ENCODE assay signal across 1 cellular context in genomic region chr4:76781698-76782595, GRCh38.
TF ChIP-seq lines count a peak whose summit lies in the region.

No MANE protein-coding gene starts in this region.

TF ChIP-seq in GM12878, 131 proteins besides CTCF, POLR2A, EP300 and RAD21 (continued from another document):
- TF ChIP-seq YY1 (IDR thresholded peaks at IDR 0.05; ENCODE audit: low read depth, low read length) (0 out of 2 replicates have a peak, but pooled peaks have one; percentile 27), CHD2 (IDR thresholded peaks at IDR 0.05; ENCODE audit: borderline replicate concordance, low read depth, low read length) (no peak), PAX5 (IDR thresholded peaks at IDR 0.05; ENCODE audit: borderline replicate concordance, low read depth, low read length) (peak; percentile 63; the same call in 1 of the 2 replicates), E2F8 (IDR thresholded peaks at IDR 0.05; ENCODE audit: low read depth, partially characterized antibody) (no peak), PAX8 (IDR thresholded peaks at IDR 0.05) (no peak), EED (IDR thresholded peaks at IDR 0.05; ENCODE audit: low read depth) (peak; percentile 95), MTA3 (IDR thresholded peaks at IDR 0.05; ENCODE audit: borderline replicate concordance, low read length) (peak; percentile 78; the same call in 1 of the 2 replicates), JUNB (IDR thresholded peaks at IDR 0.05) (peak; percentile 67), IRF4 (IDR thresholded peaks at IDR 0.05; ENCODE audit: low read depth, low read length) (peak; percentile 58; the same call in 1 of the 2 replicates), NFIC (IDR thresholded peaks at IDR 0.05; ENCODE audit: low read depth, low read length) (peak; percentile 92), ZBED1 (IDR thresholded peaks at IDR 0.05; ENCODE audit: borderline replicate concordance) (peak; percentile 50; the same call in 1 of the 2 replicates), ETV6 (conservative IDR thresholded peaks at IDR 0.05 in 1 of 2, IDR thresholded peaks at IDR 0.05 in 1 of 2; ENCODE audit: borderline replicate concordance in 1 of 2, low read depth in 1 of 2) (peak in 1 of 2 experiments; percentile 50; a peak in 1 of 4 replicates), BCL11A (IDR thresholded peaks at IDR 0.05; ENCODE audit: low read depth, low read length) (peak; percentile 64), LARP7 (IDR thresholded peaks at IDR 0.05) (no peak), FOXM1 (IDR thresholded peaks at IDR 0.05; ENCODE audit: low read depth, low read length) (peak; percentile 90), SMAD5 (IDR thresholded peaks at IDR 0.05; ENCODE audit: low read depth) (no peak), SP1 (IDR thresholded peaks at IDR 0.05; ENCODE audit: low read depth, low read length) (peak; percentile 8), MEF2A (IDR thresholded peaks at IDR 0.05; ENCODE audit: insufficient read depth, low read depth, low read length) (0 out of 2 replicates have a peak, but pooled peaks have one; percentile 16), SKIL (IDR thresholded peaks at IDR 0.05; ENCODE audit: low read depth, poor library complexity, severe bottlenecking) (peak; percentile 62), ZSCAN29 (IDR thresholded peaks at IDR 0.05) (no peak), ZZZ3 (IDR thresholded peaks at IDR 0.05; ENCODE audit: control insufficient read depth, insufficient read length, low read depth) (no peak), PKNOX1 (IDR thresholded peaks at IDR 0.05) (no peak), CBFB (IDR thresholded peaks at IDR 0.05; ENCODE audit: low read depth) (peak; percentile 78), BCL3 (IDR thresholded peaks at IDR 0.05; ENCODE audit: borderline replicate concordance, insufficient read depth, low read depth, low read length, poor library complexity, severe bottlenecking) (peak; percentile 94), IKZF2 (IDR thresholded peaks at IDR 0.05) (peak; percentile 57 to 62; a peak in 2 of 4 replicates), TCF12 (IDR thresholded peaks at IDR 0.05; ENCODE audit: low read depth, low read length) (peak; percentile 50; the same call in 1 of the 2 replicates)
- TF ChIP-seq, protein P1, sequence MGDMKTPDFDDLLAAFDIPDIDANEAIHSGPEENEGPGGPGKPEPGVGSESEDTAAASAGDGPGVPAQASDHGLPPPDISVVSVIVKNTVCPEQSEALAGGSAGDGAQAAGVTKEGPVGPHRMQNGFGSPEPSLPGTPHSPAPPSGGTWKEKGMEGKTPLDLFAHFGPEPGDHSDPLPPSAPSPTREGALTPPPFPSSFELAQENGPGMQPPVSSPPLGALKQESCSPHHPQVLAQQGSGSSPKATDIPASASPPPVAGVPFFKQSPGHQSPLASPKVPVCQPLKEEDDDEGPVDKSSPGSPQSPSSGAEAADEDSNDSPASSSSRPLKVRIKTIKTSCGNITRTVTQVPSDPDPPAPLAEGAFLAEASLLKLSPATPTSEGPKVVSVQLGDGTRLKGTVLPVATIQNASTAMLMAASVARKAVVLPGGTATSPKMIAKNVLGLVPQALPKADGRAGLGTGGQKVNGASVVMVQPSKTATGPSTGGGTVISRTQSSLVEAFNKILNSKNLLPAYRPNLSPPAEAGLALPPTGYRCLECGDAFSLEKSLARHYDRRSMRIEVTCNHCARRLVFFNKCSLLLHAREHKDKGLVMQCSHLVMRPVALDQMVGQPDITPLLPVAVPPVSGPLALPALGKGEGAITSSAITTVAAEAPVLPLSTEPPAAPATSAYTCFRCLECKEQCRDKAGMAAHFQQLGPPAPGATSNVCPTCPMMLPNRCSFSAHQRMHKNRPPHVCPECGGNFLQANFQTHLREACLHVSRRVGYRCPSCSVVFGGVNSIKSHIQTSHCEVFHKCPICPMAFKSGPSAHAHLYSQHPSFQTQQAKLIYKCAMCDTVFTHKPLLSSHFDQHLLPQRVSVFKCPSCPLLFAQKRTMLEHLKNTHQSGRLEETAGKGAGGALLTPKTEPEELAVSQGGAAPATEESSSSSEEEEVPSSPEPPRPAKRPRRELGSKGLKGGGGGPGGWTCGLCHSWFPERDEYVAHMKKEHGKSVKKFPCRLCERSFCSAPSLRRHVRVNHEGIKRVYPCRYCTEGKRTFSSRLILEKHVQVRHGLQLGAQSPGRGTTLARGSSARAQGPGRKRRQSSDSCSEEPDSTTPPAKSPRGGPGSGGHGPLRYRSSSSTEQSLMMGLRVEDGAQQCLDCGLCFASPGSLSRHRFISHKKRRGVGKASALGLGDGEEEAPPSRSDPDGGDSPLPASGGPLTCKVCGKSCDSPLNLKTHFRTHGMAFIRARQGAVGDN (IDR thresholded peaks at IDR 0.05), result no peak
- TF ChIP-seq, protein P2, sequence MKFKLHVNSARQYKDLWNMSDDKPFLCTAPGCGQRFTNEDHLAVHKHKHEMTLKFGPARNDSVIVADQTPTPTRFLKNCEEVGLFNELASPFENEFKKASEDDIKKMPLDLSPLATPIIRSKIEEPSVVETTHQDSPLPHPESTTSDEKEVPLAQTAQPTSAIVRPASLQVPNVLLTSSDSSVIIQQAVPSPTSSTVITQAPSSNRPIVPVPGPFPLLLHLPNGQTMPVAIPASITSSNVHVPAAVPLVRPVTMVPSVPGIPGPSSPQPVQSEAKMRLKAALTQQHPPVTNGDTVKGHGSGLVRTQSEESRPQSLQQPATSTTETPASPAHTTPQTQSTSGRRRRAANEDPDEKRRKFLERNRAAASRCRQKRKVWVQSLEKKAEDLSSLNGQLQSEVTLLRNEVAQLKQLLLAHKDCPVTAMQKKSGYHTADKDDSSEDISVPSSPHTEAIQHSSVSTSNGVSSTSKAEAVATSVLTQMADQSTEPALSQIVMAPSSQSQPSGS (IDR thresholded peaks at IDR 0.05; ENCODE audit: low read length), result peak; percentile 96
- TF ChIP-seq, protein P3, sequence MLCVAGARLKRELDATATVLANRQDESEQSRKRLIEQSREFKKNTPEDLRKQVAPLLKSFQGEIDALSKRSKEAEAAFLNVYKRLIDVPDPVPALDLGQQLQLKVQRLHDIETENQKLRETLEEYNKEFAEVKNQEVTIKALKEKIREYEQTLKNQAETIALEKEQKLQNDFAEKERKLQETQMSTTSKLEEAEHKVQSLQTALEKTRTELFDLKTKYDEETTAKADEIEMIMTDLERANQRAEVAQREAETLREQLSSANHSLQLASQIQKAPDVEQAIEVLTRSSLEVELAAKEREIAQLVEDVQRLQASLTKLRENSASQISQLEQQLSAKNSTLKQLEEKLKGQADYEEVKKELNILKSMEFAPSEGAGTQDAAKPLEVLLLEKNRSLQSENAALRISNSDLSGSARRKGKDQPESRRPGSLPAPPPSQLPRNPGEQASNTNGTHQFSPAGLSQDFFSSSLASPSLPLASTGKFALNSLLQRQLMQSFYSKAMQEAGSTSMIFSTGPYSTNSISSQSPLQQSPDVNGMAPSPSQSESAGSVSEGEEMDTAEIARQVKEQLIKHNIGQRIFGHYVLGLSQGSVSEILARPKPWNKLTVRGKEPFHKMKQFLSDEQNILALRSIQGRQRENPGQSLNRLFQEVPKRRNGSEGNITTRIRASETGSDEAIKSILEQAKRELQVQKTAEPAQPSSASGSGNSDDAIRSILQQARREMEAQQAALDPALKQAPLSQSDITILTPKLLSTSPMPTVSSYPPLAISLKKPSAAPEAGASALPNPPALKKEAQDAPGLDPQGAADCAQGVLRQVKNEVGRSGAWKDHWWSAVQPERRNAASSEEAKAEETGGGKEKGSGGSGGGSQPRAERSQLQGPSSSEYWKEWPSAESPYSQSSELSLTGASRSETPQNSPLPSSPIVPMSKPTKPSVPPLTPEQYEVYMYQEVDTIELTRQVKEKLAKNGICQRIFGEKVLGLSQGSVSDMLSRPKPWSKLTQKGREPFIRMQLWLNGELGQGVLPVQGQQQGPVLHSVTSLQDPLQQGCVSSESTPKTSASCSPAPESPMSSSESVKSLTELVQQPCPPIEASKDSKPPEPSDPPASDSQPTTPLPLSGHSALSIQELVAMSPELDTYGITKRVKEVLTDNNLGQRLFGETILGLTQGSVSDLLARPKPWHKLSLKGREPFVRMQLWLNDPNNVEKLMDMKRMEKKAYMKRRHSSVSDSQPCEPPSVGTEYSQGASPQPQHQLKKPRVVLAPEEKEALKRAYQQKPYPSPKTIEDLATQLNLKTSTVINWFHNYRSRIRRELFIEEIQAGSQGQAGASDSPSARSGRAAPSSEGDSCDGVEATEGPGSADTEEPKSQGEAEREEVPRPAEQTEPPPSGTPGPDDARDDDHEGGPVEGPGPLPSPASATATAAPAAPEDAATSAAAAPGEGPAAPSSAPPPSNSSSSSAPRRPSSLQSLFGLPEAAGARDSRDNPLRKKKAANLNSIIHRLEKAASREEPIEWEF (IDR thresholded peaks at IDR 0.05; ENCODE audit: insufficient replicate concordance, low read depth, low read length), result peak; percentile 28
